Comparison of ENCODE assay signal across 8 cellular contexts in genomic region chr3:24680214-24680967, GRCh38.
DNase-seq lines count a peak whose midpoint lies in the region; ATAC-seq, FAIRE-seq and TF ChIP-seq lines count a peak whose summit lies in the region.

No MANE protein-coding gene starts in this region.

- peaks cover 23% of the 10 kb centered on the region for H3K27me3 Mint-ChIP-seq in activated CD4-positive, alpha-beta memory T cell treated with anti-CD3 and anti-CD28 coated beads for 36 hours

- H3K79me2 ChIP-seq in osteoblast (ENCODE audit: insufficient read depth, low read length): no peaks in the 10 kb centered on the region

- no peak overlapping the region for H2AFZ ChIP-seq in osteoblast (ENCODE audit: low read length)

- POLR2A ChIA-PET in activated CD4-positive, alpha-beta memory T cell treated with anti-CD3 and anti-CD28 coated beads for 36 hours (lab: Charles Lee): no interaction called here

- H3K4me1 ChIP-seq in foreskin keratinocyte (peaks cover 20% of the 10 kb centered on the region), osteoblast (ENCODE audit: insufficient read depth, low read length) (peaks cover 8% of the 10 kb centered on the region)

- H3K27ac ChIP-seq in foreskin keratinocyte (no peak overlapping the region), osteoblast (ENCODE audit: low read depth, low read length) (no peak overlapping the region)

- no peak overlapping the region for H3K27ac Mint-ChIP-seq in activated CD4-positive, alpha-beta memory T cell treated with anti-CD3 and anti-CD28 coated beads for 36 hours

- H3K36me3 Mint-ChIP-seq in activated CD4-positive, alpha-beta memory T cell treated with anti-CD3 and anti-CD28 coated beads for 36 hours: no peaks in the 10 kb centered on the region

- H4K20me1 ChIP-seq in osteoblast (ENCODE audit: insufficient read depth, low read length): no peaks in the 10 kb centered on the region

- no peak overlapping the region for H3K4me3 ChIP-seq in osteoblast (ENCODE audit: insufficient read depth, low read length)

- ATAC-seq in HG02840 (IDR thresholded peaks at IDR 0.05; ENCODE audit: low FRiP score, unreplicated experiment): peak; percentile 71
- ATAC-seq in foreskin keratinocyte: peak; percentile 35

- no peaks in the 10 kb centered on the region for H3K36me3 ChIP-seq in osteoblast (ENCODE audit: insufficient read depth, low read length)

- H3K27me3 ChIP-seq in foreskin keratinocyte (no peaks in the 10 kb centered on the region), osteoblast (ENCODE audit: insufficient read depth, low read length) (peaks cover 9% of the 10 kb centered on the region)

- H3K9me3 Mint-ChIP-seq in activated CD4-positive, alpha-beta memory T cell treated with anti-CD3 and anti-CD28 coated beads for 36 hours: no peaks in the 10 kb centered on the region

- H3K4me1 Mint-ChIP-seq in activated CD4-positive, alpha-beta memory T cell treated with anti-CD3 and anti-CD28 coated beads for 36 hours (ENCODE audit: low read depth): peaks cover 4% of the 10 kb centered on the region

- peak; percentile 23 for DNase-seq in AG08396 (ENCODE audit: low spot score)
- DNase-seq in GM18507 (ENCODE audit: extremely low spot score, insufficient read length, low read depth): peak; percentile 9
- DNase-seq in NCI-H1930 (lab: John Stamatoyannopoulos, UW): peak; percentile 6 to 31
- DNase-seq in activated CD4-positive, alpha-beta memory T cell treated with anti-CD3 and anti-CD28 coated beads for 36 hours: peak; percentile 66
- DNase-seq in foreskin keratinocyte: no peak
- DNase-seq in osteoblast (ENCODE audit: insufficient read length, low spot score, missing footprints): no peak
- DNase-seq in NCI-H1436 (lab: John Stamatoyannopoulos, UW): no peak

- CTCF ChIA-PET in activated CD4-positive, alpha-beta memory T cell treated with anti-CD3 and anti-CD28 coated beads for 36 hours (lab: Charles Lee): interaction anchor here (0.6 to 1.5 kb wide), 14 partner anchors 9 to 1826 kb away, joined by 3 to 5 read pairs (median 3); no protein-coding TSS in a partner anchor

- intact Hi-C loops in activated CD4-positive, alpha-beta memory T cell treated with anti-CD3 and anti-CD28 coated beads for 36 hours (cut with micrococcal nuclease): loop anchor here (5.0 kb wide), 2 partner anchors 493 to 912 kb away; no protein-coding TSS in a partner anchor

- TF ChIP-seq CTCF in foreskin keratinocyte (conservative IDR thresholded peaks at IDR 0.05) (peak; percentile 79), osteoblast (IDR thresholded peaks at IDR 0.05; ENCODE audit: extremely low read depth, low read depth, low read length) (peak; percentile 81)

- no peak overlapping the region for H3K4me3 Mint-ChIP-seq in activated CD4-positive, alpha-beta memory T cell treated with anti-CD3 and anti-CD28 coated beads for 36 hours

- FAIRE-seq in GM18507 (lab: Jason Lieb, UNC): peak; percentile 63

- no peaks in the 10 kb centered on the region for H3K9me3 ChIP-seq in osteoblast (ENCODE audit: low read depth, low read length)

- H3K4me2 ChIP-seq in osteoblast (ENCODE audit: insufficient read depth, low read length): no peak overlapping the region

Comparison
In these comparisons a context has a peak if more than half of its experiments do, and no peak if none do; other contexts are left out.
1. DNase-seq: peak in AG08396 (single experiment), GM18507 (single experiment), NCI-H1930 (2 of 2) and activated CD4-positive, alpha-beta memory T cell treated with anti-CD3 and anti-CD28 coated beads for 36 hours (single experiment); none in foreskin keratinocyte (0 of 2), osteoblast (single experiment) and NCI-H1436 (single experiment).